ENCODE assay signal across 10 cellular contexts in the genomic region with DNA sequence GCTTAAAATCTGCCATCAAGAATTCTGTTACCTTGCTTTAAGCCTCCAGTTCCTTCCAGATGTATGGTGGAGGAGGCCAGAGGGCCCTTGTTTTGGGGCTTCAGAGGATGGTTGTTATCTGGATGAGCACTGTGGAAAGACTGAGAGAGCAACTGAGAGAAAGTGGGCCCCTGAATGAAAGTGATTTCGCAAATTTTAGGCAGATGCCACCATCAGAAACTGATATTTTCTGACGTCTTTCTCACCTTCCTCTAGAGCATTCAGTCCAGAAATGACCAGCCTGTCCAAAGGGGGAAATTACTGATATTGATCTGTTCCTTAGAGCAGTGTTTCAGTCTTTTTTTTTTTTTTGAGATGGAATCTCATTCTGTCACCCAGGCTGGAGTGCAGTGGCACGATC. TPM values are rescaled to one million over a fixed set of nuclear protein-coding genes. Genes with fewer than 3 reads are reported as not detected.
DNase-seq lines count a peak whose midpoint lies in the region; ATAC-seq, FAIRE-seq and TF ChIP-seq lines count a peak whose summit lies in the region.
"Had no signal": no experiment of that assay in that cellular context is flagged by ENCODE, and none has a peak within 500 bp of the region (broad histone marks: within the 10 kb centered on the region; RNA-seq: fewer than 3 reads in every experiment).

No MANE protein-coding gene starts in this region.

- H3K4me1 ChIP-seq in SK-N-SH (ENCODE audit: control insufficient read depth in 1 of 2, insufficient read depth in 2 of 2, low read depth in 1 of 2, low read length in 1 of 2) (peaks cover 0 to 17% of the 10 kb centered on the region in 2 experiments; a peak in 3 of 4 replicates), PC-3 (ENCODE audit: insufficient read depth, low read length) (peaks cover 79% of the 10 kb centered on the region), endothelial cell of umbilical vein (ENCODE audit: control insufficient read depth, extremely low read depth, insufficient read depth, low read length) (peaks cover 17% of the 10 kb centered on the region)

- peaks cover 3% of the 10 kb centered on the region for H3F3A ChIP-seq in SK-N-SH (replicated peaks; ENCODE audit: insufficient read depth)
- peaks cover 3% of the 10 kb centered on the region for H3F3A ChIP-seq in PC-3 (ENCODE audit: low read length, unreplicated experiment)

- no peak for TF ChIP-seq RAD21 in SK-N-SH (IDR thresholded peaks at IDR 0.05; ENCODE audit: low read length)

- CTCF ChIA-PET in SK-N-SH (lab: Yijun Ruan, JAX), result interaction anchor here (1.0 kb wide), 1 partner anchor 8 kb away, joined by 3 read pairs; no protein-coding TSS in a partner anchor
- CTCF ChIA-PET in PC-3 (lab: Charles Lee), result interaction anchor here (0.5 to 1.3 kb wide), 3 partner anchors 82 to 116 kb away, joined by 3 to 8 read pairs (median 5); no protein-coding TSS in a partner anchor
- CTCF ChIA-PET in endothelial cell of umbilical vein (lab: Charles Lee), result interaction anchor here (1.1 to 2.4 kb wide), 7 partner anchors 9 to 116 kb away, joined by 5 to 15 read pairs (median 7); partner anchors contain the start of gene B3GNT5

- POLR2A ChIA-PET in SK-N-SH (lab: Yijun Ruan, JAX) (no interaction called here), PC-3 (lab: Charles Lee; ENCODE audit: unreplicated experiment) (interaction anchor here (0.8 kb wide), 1 partner anchor 105 kb away, joined by 5 read pairs; no protein-coding TSS in a partner anchor), endothelial cell of umbilical vein (lab: Charles Lee) (no interaction called here)

- no peak overlapping the region; a peak in 1 of 4 replicates for H3K27ac ChIP-seq in SK-N-SH (ENCODE audit: low read depth in 2 of 2, low read length in 1 of 2)
- peak overlapping the region; percentile 91 for H3K27ac ChIP-seq in PC-3 (ENCODE audit: low read length)
- peak overlapping the region; percentile 31 for H3K27ac ChIP-seq in endothelial cell of umbilical vein (ENCODE audit: insufficient read depth, low read depth, low read length)
- peak overlapping the region in 17 of 21 experiments; percentile 22 to 87 (median 61) for H3K27ac ChIP-seq in skin epidermis
- H3K27ac ChIP-seq: KMS-11 had no signal

- H3K36me3 ChIP-seq in SK-N-SH (replicated peaks in 1 of 2; ENCODE audit: control insufficient read depth in 1 of 2, insufficient read depth in 2 of 2, low read length in 1 of 2) (peaks cover 3% of the 10 kb centered on the region in 2 experiments), PC-3 (ENCODE audit: low read depth, low read length) (peaks cover 22% of the 10 kb centered on the region), endothelial cell of umbilical vein (ENCODE audit: control insufficient read depth in 2 of 2, extremely low read depth in 1 of 2, insufficient read depth in 2 of 2, low read length in 2 of 2) (peaks cover 0 to 9% of the 10 kb centered on the region in 2 experiments)

- ATAC-seq in SK-N-SH treated with all-trans-retinoic acid at 6 μM for 48 hours, result no peak
- ATAC-seq in PC-3, result no peak
- no peak for ATAC-seq in HG03342 (IDR thresholded peaks at IDR 0.05; ENCODE audit: unreplicated experiment)
- no peak for ATAC-seq in GM21381 (IDR thresholded peaks at IDR 0.05; ENCODE audit: unreplicated experiment)

- DNase-seq in SK-N-SH (no peak), PC-3 (no peak), endothelial cell of umbilical vein (ENCODE audit: low read depth, low spot score) (no peak), T-helper 1 cell (no peak)

- H3K9ac ChIP-seq in SK-N-SH (no peak overlapping the region), PC-3 (ENCODE audit: low read length) (peak overlapping the region; percentile 68), endothelial cell of umbilical vein (replicated peaks; ENCODE audit: extremely low read depth, insufficient read depth, low read length) (no peak overlapping the region)
- H3K9ac ChIP-seq: KMS-11 had no signal

- peaks cover 5% of the 10 kb centered on the region; the same call in 1 of the 2 replicates for H4K20me1 ChIP-seq in SK-N-SH (ENCODE audit: insufficient read depth)
- H4K20me1 ChIP-seq in PC-3 (ENCODE audit: low read length), result no peaks in the 10 kb centered on the region
- no peaks in the 10 kb centered on the region for H4K20me1 ChIP-seq in endothelial cell of umbilical vein (replicated peaks; ENCODE audit: control insufficient read depth, extremely low read depth, insufficient read depth, low read length)

- H3K4me2 ChIP-seq in SK-N-SH (peak overlapping the region; percentile 45; the same call in 1 of the 2 replicates), PC-3 (ENCODE audit: low read length) (peak overlapping the region; percentile 77), endothelial cell of umbilical vein (ENCODE audit: insufficient read depth, low read length) (no peak overlapping the region)
- H3K4me2 ChIP-seq: KMS-11 had no signal

- TF ChIP-seq CTCF in SK-N-SH (IDR thresholded peaks at IDR 0.05) (no peak), PC-3 (conservative IDR thresholded peaks at IDR 0.05; ENCODE audit: low read depth, low read length) (no peak), endothelial cell of umbilical vein (IDR thresholded peaks at IDR 0.05; ENCODE audit: extremely low read depth in 1 of 2, insufficient read depth in 1 of 2, low read depth in 1 of 2, low read length in 2 of 2) (no peak)

- TF ChIP-seq POLR2A in endothelial cell of umbilical vein (IDR thresholded peaks at IDR 0.05; ENCODE audit: low read depth, low read length), result no peak

- H3K79me2 ChIP-seq in SK-N-SH (ENCODE audit: insufficient read depth) (peaks cover 29% of the 10 kb centered on the region; the same call in 1 of the 2 replicates), PC-3 (ENCODE audit: low read length) (peaks cover 97% of the 10 kb centered on the region), endothelial cell of umbilical vein (ENCODE audit: control insufficient read depth, insufficient read depth, low read length) (peaks cover 40% of the 10 kb centered on the region)

- H3K9me1 ChIP-seq in endothelial cell of umbilical vein (replicated peaks; ENCODE audit: control insufficient read depth, extremely low read depth, insufficient read depth, low read length), result no peaks in the 10 kb centered on the region

- dilution Hi-C loops in endothelial cell of umbilical vein (cut with MboI; ENCODE audit: extremely low pct_ligation_motif_present, low sequenced_read_pairs), result no loop called here

- intact Hi-C loops in PC-3 (cut with micrococcal nuclease), result loop anchor here (1.0 kb wide), 1 partner anchor 8 kb away; no protein-coding TSS in a partner anchor
- intact Hi-C loops in endothelial cell of umbilical vein (cut with micrococcal nuclease), result no loop called here

- H2AFZ ChIP-seq in SK-N-SH (ENCODE audit: low read depth), result no peak overlapping the region
- no peak overlapping the region for H2AFZ ChIP-seq in PC-3 (ENCODE audit: low read length)
- H2AFZ ChIP-seq in endothelial cell of umbilical vein (ENCODE audit: low read depth, low read length), result no peak overlapping the region

- no peak for TF ChIP-seq EP300 in SK-N-SH (IDR thresholded peaks at IDR 0.05; ENCODE audit: borderline replicate concordance in 1 of 2, low read depth in 1 of 2, low read length in 1 of 2)

- H3K4me3 ChIP-seq in SK-N-SH (ENCODE audit: low read depth in 2 of 2, low read length in 1 of 2), result no peak overlapping the region
- H3K4me3 ChIP-seq in PC-3 (ENCODE audit: low read length), result peak overlapping the region; percentile 51
- no peak overlapping the region for H3K4me3 ChIP-seq in endothelial cell of umbilical vein (replicated peaks in 1 of 3; ENCODE audit: insufficient read depth in 1 of 3, low read depth in 1 of 3, low read length in 3 of 3)
- no peak overlapping the region for H3K4me3 ChIP-seq in skin epidermis

- H3K9me2 ChIP-seq in SK-N-SH, result no peaks in the 10 kb centered on the region
- H3K9me2 ChIP-seq in PC-3 (replicated peaks; ENCODE audit: low read length), result no peaks in the 10 kb centered on the region

- BruUV-seq in PC-3 (replicated peaks; lab: Mats Ljungman, UMichigan), result no TSS peak
- BruUV-seq in endothelial cell of umbilical vein (replicated peaks; lab: Mats Ljungman, UMichigan), result no TSS peak

- H3K27me3 ChIP-seq in SK-N-SH (ENCODE audit: insufficient read depth), result no peaks in the 10 kb centered on the region
- no peaks in the 10 kb centered on the region for H3K27me3 ChIP-seq in PC-3 (ENCODE audit: low read length)
- no peaks in the 10 kb centered on the region for H3K27me3 ChIP-seq in endothelial cell of umbilical vein (ENCODE audit: control insufficient read depth in 2 of 2, insufficient read depth in 2 of 2, low read length in 2 of 2)
- H3K27me3 ChIP-seq: dorsolateral prefrontal cortex had no signal

- H3K9me3 ChIP-seq in SK-N-SH, result no peaks in the 10 kb centered on the region
- H3K9me3 ChIP-seq in PC-3 (ENCODE audit: low read length), result no peaks in the 10 kb centered on the region
- H3K9me3 ChIP-seq in endothelial cell of umbilical vein (replicated peaks; ENCODE audit: control insufficient read depth, insufficient read depth, low read length), result no peaks in the 10 kb centered on the region

- 85% methylated on average over 2 of the region's 3 CpGs for WGBS in SK-N-SH (ENCODE audit: low lambda C conversion rate)

- FAIRE-seq in endothelial cell of umbilical vein (lab: Jason Lieb, UNC), result peak; percentile 37

TF ChIP-seq in SK-N-SH, 30 proteins besides CTCF, POLR2A, EP300 and RAD21 (continues in another document):
- no peak for TF ChIP-seq GATA2 (CRISPR knock-in tag; IDR thresholded peaks at IDR 0.05)
- TF ChIP-seq MXI1 (IDR thresholded peaks at IDR 0.05; ENCODE audit: low read depth, low read length), result no peak
- TF ChIP-seq JUND (IDR thresholded peaks at IDR 0.05), result no peak

TF ChIP-seq in SK-N-SH treated with all-trans-retinoic acid at 6 μM for 48 hours, 23 proteins besides CTCF, POLR2A, EP300 and RAD21 (continues in another document):
- TF ChIP-seq ESRRG (CRISPR knock-in tag; IDR thresholded peaks at IDR 0.05), result no peak

TF ChIP-seq in endothelial cell of umbilical vein, 7 proteins besides CTCF, POLR2A, EP300 and RAD21 (continues in another document):
- TF ChIP-seq MYC (IDR thresholded peaks at IDR 0.05; ENCODE audit: low read depth, low read length) (no peak), FOS (IDR thresholded peaks at IDR 0.05; ENCODE audit: borderline replicate concordance, insufficient read depth, low read length) (no peak), GATA2 (IDR thresholded peaks at IDR 0.05; ENCODE audit: insufficient read depth, insufficient read length, low read depth, low read length) (no peak)

RNA-seq across cellular contexts. Expression of gene B3GNT5, which starts 13.4 kb away (rescaled TPM):
- polyA plus RNA-seq in SK-N-SH (2012; rRNA removed), result 4.7 and 6.0 TPM in 2 replicates
- polyA plus RNA-seq in SK-N-SH (2012; cell fraction: cytosol; rRNA removed), result 6.9 and 8.4 TPM in 2 replicates
- 2.6 and 5.7 TPM in 2 replicates for polyA plus RNA-seq in SK-N-SH (2012; cell fraction: nucleus; rRNA removed)
- 22.9 and 29.2 TPM in 2 replicates for total RNA-seq in PC-3 (2014; rRNA removed)
- 25.6 and 29.4 TPM in 2 replicates for total RNA-seq in endothelial cell of umbilical vein
- 3.3 and 4.1 TPM in 2 replicates for polyA plus RNA-seq in endothelial cell of umbilical vein
- 5.1 and 5.6 TPM in 2 replicates for polyA plus RNA-seq in endothelial cell of umbilical vein (2011; cell fraction: cytosol; rRNA removed)
- 3.6 and 5.1 TPM in 2 replicates for polyA plus RNA-seq in endothelial cell of umbilical vein (2011; cell fraction: nucleus; rRNA removed)
- 16.8 and 28.2 TPM in 2 replicates for polyA plus RNA-seq in endothelial cell of umbilical vein (2012)
- 13.5 and 15.5 TPM in 2 replicates for polyA minus RNA-seq in endothelial cell of umbilical vein
- 2.5 TPM for polyA minus RNA-seq in endothelial cell of umbilical vein (2011; cell fraction: cytosol; rRNA and poly(A)+ RNA removed)
- polyA minus RNA-seq in endothelial cell of umbilical vein (2011; cell fraction: nucleus; rRNA and poly(A)+ RNA removed), result 6.0 and 6.7 TPM in 2 replicates

Comparison
In these comparisons a context has a peak if more than half of its experiments do, and no peak if none do; other contexts are left out.
1. H3K27ac ChIP-seq: peak in PC-3 (single experiment), endothelial cell of umbilical vein (single experiment) and skin epidermis (17 of 21); none in SK-N-SH (0 of 2).